ENCODE assay signal across 9 cellular contexts in genomic region chr12:120247621-120248030, GRCh38. TPM values are rescaled to one million over a fixed set of nuclear protein-coding genes. Genes with fewer than 3 reads are reported as not detected.
DNase-seq lines count a peak whose midpoint lies in the region; ATAC-seq and TF ChIP-seq lines count a peak whose summit lies in the region.
"Had no signal": no experiment of that assay in that cellular context is flagged by ENCODE, and none has a peak within 500 bp of the region (broad histone marks: within the 10 kb centered on the region; RNA-seq: fewer than 3 reads in every experiment).

No MANE protein-coding gene starts in this region.

- H3K27me3 Mint-ChIP-seq in effector memory CD8-positive, alpha-beta T cell, result no peaks in the 10 kb centered on the region
- H3K27me3 Mint-ChIP-seq in nephron (ENCODE audit: low read depth), result no peaks in the 10 kb centered on the region

- TF ChIP-seq CTCF in BJ (IDR thresholded peaks at IDR 0.05; ENCODE audit: insufficient read depth, low read depth, low read length), result no peak
- no peak for TF ChIP-seq CTCF in nephron (IDR thresholded peaks at IDR 0.05; ENCODE audit: unreplicated experiment in 3 of 3)

- no peaks in the 10 kb centered on the region for H3K9me3 Mint-ChIP-seq in effector memory CD8-positive, alpha-beta T cell
- no peaks in the 10 kb centered on the region for H3K9me3 Mint-ChIP-seq in nephron

- H3K27ac Mint-ChIP-seq in effector memory CD8-positive, alpha-beta T cell, result peak overlapping the region; percentile 1 to 66
- H3K27ac Mint-ChIP-seq in nephron, result peak overlapping the region in 2 of 3 experiments; percentile 70 to 82

- peaks cover 33% of the 10 kb centered on the region for H3K36me3 Mint-ChIP-seq in effector memory CD8-positive, alpha-beta T cell (ENCODE audit: insufficient read depth)
- no peaks in the 10 kb centered on the region for H3K36me3 Mint-ChIP-seq in nephron (ENCODE audit: low read depth)

- no peak for ATAC-seq in effector memory CD8-positive, alpha-beta T cell (replicated peaks)
- ATAC-seq in GM18867 (IDR thresholded peaks at IDR 0.05; ENCODE audit: unreplicated experiment), result no peak

- peak; percentile 56 for DNase-seq in BJ (ENCODE audit: low read depth)
- DNase-seq in M059J (ENCODE audit: low read depth), result peak; percentile 86
- DNase-seq in effector memory CD8-positive, alpha-beta T cell, result no peak
- DNase-seq in globus pallidus (ENCODE audit: low spot score), result no peak
- no peak for DNase-seq in SK-N-DZ (ENCODE audit: low spot score)
- DNase-seq in NCI-H345 treated with DMSO at 0.1 percent for 48 hours (lab: John Stamatoyannopoulos, UW; ENCODE audit: unreplicated experiment), result no peak
- DNase-seq: NCI-H1694 had no signal

- H3K4me3 Mint-ChIP-seq in effector memory CD8-positive, alpha-beta T cell, result peak overlapping the region; percentile 53 to 91
- no peak overlapping the region for H3K4me3 Mint-ChIP-seq in nephron

- H3K36me3 ChIP-seq in BJ (ENCODE audit: control insufficient read depth, insufficient read depth, low read length), result no peaks in the 10 kb centered on the region

- CTCF ChIA-PET in BJ (lab: Yijun Ruan, JAX), result interaction anchor here (0.7 to 9.5 kb wide), 7 partner anchors 10 to 46 kb away, joined by 3 to 75 read pairs (median 6); partner anchors contain the start of genes PXN and RPLP0

- H3K27me3 ChIP-seq in BJ (ENCODE audit: control insufficient read depth, insufficient read depth, low read length), result no peaks in the 10 kb centered on the region

- peaks cover 69 to 73% of the 10 kb centered on the region in 2 donors for H3K4me1 Mint-ChIP-seq in effector memory CD8-positive, alpha-beta T cell (ENCODE audit: low read depth in 2 of 2)
- peaks cover 64% of the 10 kb centered on the region for H3K4me1 Mint-ChIP-seq in nephron

- no peak overlapping the region for H3K4me3 ChIP-seq in BJ (ENCODE audit: low read depth, low read length)

- POLR2A ChIA-PET in BJ (lab: Charles Lee), result interaction anchor here (0.7 to 1.3 kb wide), 3 partner anchors 9 to 46 kb away, joined by 3 to 5 read pairs (median 4); partner anchors contain the start of gene RPLP0

RNA-seq across cellular contexts. Expression of gene PXN, which starts 17.9 kb away (rescaled TPM):
- 23.9 and 41.8 TPM in 2 replicates for polyA plus RNA-seq in BJ (2011; rRNA removed)
- 33.0 and 50.6 TPM in 2 replicates for polyA minus RNA-seq in BJ (2011; rRNA and poly(A)+ RNA removed)
- total RNA-seq in M059J (2014; rRNA removed; shearing (Covaris generic)), result 77.5 and 110 TPM in 2 replicates
- polyA plus RNA-seq in SK-N-DZ (2014; cell fraction: cytosol; rRNA removed), result 13.0 and 14.1 TPM in 2 replicates
- 8.8 and 15.5 TPM in 2 replicates for polyA plus RNA-seq in SK-N-DZ (2014; cell fraction: nucleus; rRNA removed)

RNA-seq across cellular contexts. Expression of gene RNU4-2, which starts 44.1 kb away (rescaled TPM):
- polyA plus RNA-seq in BJ (2011; rRNA removed), result not detected in 2 replicates
- polyA minus RNA-seq in BJ (2011; rRNA and poly(A)+ RNA removed), result under 0.01 and 55,545 TPM in 2 replicates
- under 0.01 TPM in 1 of 2 replicates, not detected in the other for total RNA-seq in M059J (2014; rRNA removed; shearing (Covaris generic))
- polyA plus RNA-seq in SK-N-DZ (2014; cell fraction: cytosol; rRNA removed), result not detected in 2 replicates
- polyA plus RNA-seq in SK-N-DZ (2014; cell fraction: nucleus; rRNA removed), result not detected in 2 replicates

RNA-seq across cellular contexts. Expression of gene RNU4-1, which starts 45.4 kb away (rescaled TPM):
- not detected in 2 replicates for polyA plus RNA-seq in BJ (2011; rRNA removed)
- polyA minus RNA-seq in BJ (2011; rRNA and poly(A)+ RNA removed), result under 0.01 and 52,104 TPM in 2 replicates
- total RNA-seq in M059J (2014; rRNA removed; shearing (Covaris generic)), result under 0.01 TPM in 1 of 2 replicates, not detected in the other
- polyA plus RNA-seq in SK-N-DZ (2014; cell fraction: cytosol; rRNA removed), result not detected in 2 replicates
- not detected in 2 replicates for polyA plus RNA-seq in SK-N-DZ (2014; cell fraction: nucleus; rRNA removed)

RNA-seq across cellular contexts. Expression of gene RPLP0, which starts 46.7 kb away (rescaled TPM):
- polyA plus RNA-seq in BJ (2011; rRNA removed), result 5,978 and 8,955 TPM in 2 replicates
- polyA minus RNA-seq in BJ (2011; rRNA and poly(A)+ RNA removed), result 1,697 and 3,340 TPM in 2 replicates
- total RNA-seq in M059J (2014; rRNA removed; shearing (Covaris generic)), result 1,663 and 2,281 TPM in 2 replicates
- 4,714 and 5,742 TPM in 2 replicates for polyA plus RNA-seq in SK-N-DZ (2014; cell fraction: cytosol; rRNA removed)
- polyA plus RNA-seq in SK-N-DZ (2014; cell fraction: nucleus; rRNA removed), result 2,778 and 4,188 TPM in 2 replicates

RNA-seq across cellular contexts. Expression of gene GCN1, which starts 53.1 kb away (rescaled TPM):
- 33.7 and 59.7 TPM in 2 replicates for polyA plus RNA-seq in BJ (2011; rRNA removed)
- polyA minus RNA-seq in BJ (2011; rRNA and poly(A)+ RNA removed), result 120 and 162 TPM in 2 replicates
- 29.3 and 61.8 TPM in 2 replicates for total RNA-seq in M059J (2014; rRNA removed; shearing (Covaris generic))
- 37.5 and 41.9 TPM in 2 replicates for polyA plus RNA-seq in SK-N-DZ (2014; cell fraction: cytosol; rRNA removed)
- polyA plus RNA-seq in SK-N-DZ (2014; cell fraction: nucleus; rRNA removed), result 126 and 306 TPM in 2 replicates

Comparison
In these comparisons a context has a peak if more than half of its experiments do, and no peak if none do; other contexts are left out.
1. DNase-seq: peak in BJ (single experiment) and M059J (single experiment); none in effector memory CD8-positive, alpha-beta T cell (0 of 3), globus pallidus (single experiment), SK-N-DZ (single experiment) and NCI-H345 treated with DMSO at 0.1 percent for 48 hours (single experiment).
2. H3K4me3 Mint-ChIP-seq: peak in effector memory CD8-positive, alpha-beta T cell (2 of 2); none in nephron (0 of 3).